Comparison of ENCODE assay signal across 1 cellular context in genomic region chr1:149925751-149926150, GRCh38.
TF ChIP-seq lines count a peak whose summit lies in the region.

No MANE protein-coding gene starts in this region.

TF ChIP-seq in HepG2, 621 proteins besides CTCF, POLR2A, EP300 and RAD21:
- no peak for TF ChIP-seq ZMYM3 (CRISPR knock-in tag; IDR thresholded peaks at IDR 0.05)
- no peak for TF ChIP-seq BHLHE40 (IDR thresholded peaks at IDR 0.05; ENCODE audit: low read length)
- no peak for TF ChIP-seq ZBTB25 (CRISPR knock-in tag; IDR thresholded peaks at IDR 0.05)
- no peak for TF ChIP-seq NR2F2 (IDR thresholded peaks at IDR 0.05; ENCODE audit: borderline replicate concordance, low read depth)
- no peak for TF ChIP-seq EEA1 (CRISPR knock-in tag; IDR thresholded peaks at IDR 0.05; ENCODE audit: borderline replicate concordance)
- no peak for TF ChIP-seq SNAPC4 (CRISPR knock-in tag; IDR thresholded peaks at IDR 0.05)
- TF ChIP-seq ZBTB26 (CRISPR knock-in tag; IDR thresholded peaks at IDR 0.05; ENCODE audit: borderline replicate concordance): no peak
- TF ChIP-seq MED1 (CRISPR knock-in tag; IDR thresholded peaks at IDR 0.05): no peak
- no peak for TF ChIP-seq FOXK1 (CRISPR knock-in tag; IDR thresholded peaks at IDR 0.05; ENCODE audit: borderline replicate concordance, low read depth)
- TF ChIP-seq GATA4 (IDR thresholded peaks at IDR 0.05; ENCODE audit: borderline replicate concordance, low read depth): no peak
- TF ChIP-seq ZNF138 (CRISPR knock-in tag; IDR thresholded peaks at IDR 0.05; ENCODE audit: low read depth): no peak
- TF ChIP-seq ZNF652 (CRISPR knock-in tag; IDR thresholded peaks at IDR 0.05; ENCODE audit: borderline replicate concordance, low read depth): no peak
- TF ChIP-seq NCOA1 (CRISPR knock-in tag; IDR thresholded peaks at IDR 0.05): no peak
- no peak for TF ChIP-seq HNF4A (CRISPR knock-in tag; IDR thresholded peaks at IDR 0.05)
- no peak for TF ChIP-seq REXO4 (CRISPR knock-in tag; IDR thresholded peaks at IDR 0.05; ENCODE audit: borderline replicate concordance)
- TF ChIP-seq HINFP (CRISPR knock-in tag; IDR thresholded peaks at IDR 0.05; ENCODE audit: low read depth): no peak
- TF ChIP-seq SUZ12 (IDR thresholded peaks at IDR 0.05; ENCODE audit: low read depth, low read length): no peak
- TF ChIP-seq ZNF607 (CRISPR knock-in tag; IDR thresholded peaks at IDR 0.05; ENCODE audit: borderline replicate concordance): no peak
- TF ChIP-seq ELK4 (CRISPR knock-in tag; IDR thresholded peaks at IDR 0.05; ENCODE audit: borderline replicate concordance): no peak
